In the genomic region with DNA sequence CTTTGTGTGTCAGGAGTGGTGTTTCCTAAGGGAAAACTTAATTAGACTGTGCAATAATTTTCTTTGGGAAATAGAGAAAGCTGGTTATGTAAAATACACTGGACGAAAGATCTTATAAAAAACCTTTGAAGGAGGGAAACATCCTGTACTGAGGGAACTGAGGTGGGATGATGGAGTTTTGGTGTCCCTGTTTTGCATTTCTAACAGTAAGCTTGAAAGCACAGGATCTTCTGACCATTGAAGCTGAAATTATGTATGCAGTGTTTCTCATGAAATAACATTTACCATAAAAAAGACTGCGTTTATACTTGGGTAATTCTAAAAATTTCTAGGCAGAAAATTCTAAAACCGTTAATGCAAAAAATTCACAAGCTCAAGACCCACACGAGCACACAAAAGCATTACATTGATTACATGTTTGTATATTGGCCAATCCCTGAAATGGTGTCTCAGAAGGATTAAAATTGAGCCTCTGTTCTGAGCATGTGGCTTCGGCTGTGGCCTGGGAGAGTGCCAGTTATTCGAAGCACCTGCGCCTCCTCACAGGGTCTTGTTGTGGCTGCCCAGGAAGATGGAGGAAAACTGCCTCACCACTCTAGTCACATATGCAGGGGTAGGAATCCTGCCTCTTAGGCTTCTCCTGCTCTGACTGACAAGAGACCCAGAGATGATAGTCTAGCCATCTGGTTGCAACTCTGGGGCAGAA, we compare ENCODE assay signal across 20 cellular contexts. TPM values are rescaled to one million over a fixed set of nuclear protein-coding genes. Genes with fewer than 3 reads are reported as not detected.
DNase-seq lines count a peak whose midpoint lies in the region; ATAC-seq and TF ChIP-seq lines count a peak whose summit lies in the region.
"Had no signal": no experiment of that assay in that cellular context is flagged by ENCODE, and none has a peak within 500 bp of the region (broad histone marks: within the 10 kb centered on the region; RNA-seq: fewer than 3 reads in every experiment).

No MANE protein-coding gene starts in this region.

- no peak for TF ChIP-seq CTCF in WERI-Rb-1 (IDR thresholded peaks at IDR 0.05; ENCODE audit: low read depth, low read length)
- TF ChIP-seq CTCF in testis (IDR thresholded peaks at IDR 0.05): no peak

- peak; percentile 56 for DNase-seq in DMS 273 (lab: John Stamatoyannopoulos, UW; ENCODE audit: unreplicated experiment)
- DNase-seq in DMS 273 treated with DMSO at 0.1 percent for 48 hours (lab: John Stamatoyannopoulos, UW): no peak
- peak; percentile 6 for DNase-seq in NCI-H1105 treated with DMSO at 0.1 percent for 48 hours (lab: John Stamatoyannopoulos, UW)
- peak; percentile 12 for DNase-seq in WERI-Rb-1
- DNase-seq in retina: peak; percentile 12
- no peak for DNase-seq in testis
- no peak for DNase-seq in erythroblast (lab: John Stamatoyannopoulos, UW)
- DNase-seq: activated CD8-positive, alpha-beta memory T cell treated with anti-CD3 and anti-CD28 coated beads, Interleukin-2, amount 50 U/mL, for 48 hours; colonic mucosa; foreskin fibroblast; Kasumi-1; left lung; NCI-H187; NK-92 treated with Interleukin-12 subunit alpha and Interleukin-12 subunit beta, amount 100 ng/mL, for 24 hours; stimulated activated naive CD4-positive, alpha-beta T cell treated with Interleukin-2 at 50 U/mL for 16 hours; upper lobe of right lung had no signal

- no peaks in the 10 kb centered on the region for H3K9me3 ChIP-seq in WERI-Rb-1 (ENCODE audit: severe bottlenecking)
- no peaks in the 10 kb centered on the region for H3K9me3 ChIP-seq in testis
- H3K9me3 ChIP-seq: colonic mucosa, left lung, upper lobe of right lung had no signal

- H3K27me3 ChIP-seq in WERI-Rb-1 (ENCODE audit: insufficient read depth, low read depth, severe bottlenecking) (peaks cover 6% of the 10 kb centered on the region), testis (no peaks in the 10 kb centered on the region)
- H3K27me3 ChIP-seq: colonic mucosa, upper lobe of right lung had no signal

- H3K27ac ChIP-seq in WERI-Rb-1: no peak overlapping the region
- H3K27ac ChIP-seq in testis: no peak overlapping the region
- H3K27ac ChIP-seq: 22Rv1, C4-2B, colonic mucosa, left lung, parathyroid adenoma, upper lobe of right lung had no signal

- H3K4me3 ChIP-seq in WERI-Rb-1 (ENCODE audit: low read depth, low read length): no peak overlapping the region
- H3K4me3 ChIP-seq in testis: no peak overlapping the region
- H3K4me3 ChIP-seq: colonic mucosa, left lung, upper lobe of right lung had no signal

- ATAC-seq in GM21423 (IDR thresholded peaks at IDR 0.05; ENCODE audit: unreplicated experiment): no peak
- ATAC-seq: left lung, upper lobe of right lung had no signal

- TF ChIP-seq POLR2A in testis (IDR thresholded peaks at IDR 0.05) (no peak), erythroblast (IDR thresholded peaks at IDR 0.05; ENCODE audit: low read length) (no peak)

- H3K36me3 ChIP-seq in WERI-Rb-1: no peaks in the 10 kb centered on the region
- no peaks in the 10 kb centered on the region for H3K36me3 ChIP-seq in testis (ENCODE audit: low read depth, missing control alignments)
- H3K36me3 ChIP-seq: colonic mucosa, left lung, upper lobe of right lung had no signal

- WGBS in testis, 2 donors: 75 to 84% methylated on average over 5 to 7 of the region's 7 CpGs

- intact Hi-C loops in testis (cut with DNase I; ENCODE audit: low total_unique reads): no loop called here

- H3K4me1 ChIP-seq in testis: no peaks in the 10 kb centered on the region
- H3K4me1 ChIP-seq: colonic mucosa, left lung, parathyroid adenoma, upper lobe of right lung had no signal

RNA-seq across cellular contexts. Expression of gene JADE3, which starts 49.5 kb away (rescaled TPM):
- total RNA-seq in testis: 10 to 100 TPM; 22.9 to 33.1 TPM
- 23.0 TPM for polyA plus RNA-seq in testis (ENCODE audit: insufficient read depth, low read depth, low replicate concordance)

Comparison
In these comparisons a context has a peak if more than half of its experiments do, and no peak if none do; other contexts are left out.
1. DNase-seq: peak in DMS 273 (single experiment), NCI-H1105 treated with DMSO at 0.1 percent for 48 hours (single experiment), WERI-Rb-1 (single experiment) and retina (single experiment); none in DMS 273 treated with DMSO at 0.1 percent for 48 hours (single experiment), testis (single experiment) and erythroblast (0 of 2).